8 cellular contexts compared by ENCODE assay signal in genomic region chr16:5071681-5072333, GRCh38. TPM values are rescaled to one million over a fixed set of nuclear protein-coding genes. Genes with fewer than 3 reads are reported as not detected.
A peak's percentile ranks its signal among the peaks of the same experiment; 100 is the strongest.
DNase-seq lines count a peak whose midpoint lies in the region; ATAC-seq lines count a peak whose summit lies in the region.

TSS of gene ALG1 (plus strand) at chr16:5071843. CDS start at chr16:5071850, 7 bp downstream.

- peak; percentile 83 for ATAC-seq in GM21447 (IDR thresholded peaks at IDR 0.05; ENCODE audit: unreplicated experiment)

- H3K27ac ChIP-seq in HUES6 (ENCODE audit: low read depth, low read length) (peak within 1 kb of the TSS; percentile 69; the same call in 1 of the 2 replicates), esophagus (ENCODE audit: low read depth in 2 of 2, low read length in 1 of 2) (peak within 1 kb of the TSS; percentile 65 to 85), muscle layer of colon (ENCODE audit: low read depth, low read length) (peak within 1 kb of the TSS; percentile 81)

- H3K9ac ChIP-seq in HUES6 (ENCODE audit: low read length) (peak within 1 kb of the TSS; percentile 90), muscle layer of colon (ENCODE audit: low read length) (no peak within 1 kb of the TSS)

- peak within 1 kb of the TSS; percentile 92 for H3K4me3 ChIP-seq in HUES6 (ENCODE audit: low read depth, low read length)
- H3K4me3 ChIP-seq in esophagus (ENCODE audit: low read depth in 1 of 2, low read length in 2 of 2) = peak within 1 kb of the TSS; percentile 81 to 84
- H3K4me3 ChIP-seq in muscle layer of colon (ENCODE audit: low read depth in 1 of 2, low read length in 2 of 2) = peak within 1 kb of the TSS; percentile 83 to 90

- H3K9me3 ChIP-seq in HUES6 (ENCODE audit: control insufficient read depth, insufficient read depth, low read depth, low read length) (no peaks in the 10 kb centered on the region), esophagus (ENCODE audit: control insufficient read depth in 2 of 2, insufficient read depth in 1 of 2, low read depth in 1 of 2, low read length in 1 of 2) (no peaks in the 10 kb centered on the region), muscle layer of colon (ENCODE audit: low read length) (no peaks in the 10 kb centered on the region)

- no peaks in the 10 kb centered on the region for H3K27me3 ChIP-seq in HUES6 (ENCODE audit: control insufficient read depth, insufficient read depth, low read length)
- H3K27me3 ChIP-seq in esophagus (ENCODE audit: control insufficient read depth in 1 of 2, insufficient read depth in 2 of 2, low read length in 2 of 2) = no peaks in the 10 kb centered on the region
- H3K27me3 ChIP-seq in muscle layer of colon (ENCODE audit: control insufficient read depth in 1 of 2, insufficient read depth in 2 of 2, low read length in 2 of 2) = no peaks in the 10 kb centered on the region

- WGBS in esophagus, 2 donors = 0 to 1% methylated on average over 48 to 53 of the region's 53 CpGs

- DNase-seq in DMS 273 (lab: John Stamatoyannopoulos, UW; ENCODE audit: unreplicated experiment) (peak; percentile 95), OCI-M2 (lab: John Stamatoyannopoulos, UW; ENCODE audit: unreplicated experiment) (peak; percentile 60)
- DNase-seq in activated T-cell treated with anti-CD3 and anti-CD28 coated beads, Interleukin-2, amount 50 U/mL, for 1 hour = peak; percentile 88
- DNase-seq in stimulated activated CD8-positive, alpha-beta memory T cell treated with anti-CD3 and anti-CD28 coated beads, Interleukin-7, amount 100 ng/mL, for 24 hours (ENCODE audit: low read depth) = peak; percentile 81

- H3K36me3 ChIP-seq in HUES6 (ENCODE audit: control insufficient read depth, insufficient read depth, low read length) (peaks cover 26% of the 10 kb centered on the region), esophagus (ENCODE audit: control insufficient read depth in 2 of 2, insufficient read depth in 2 of 2, low read length in 1 of 2) (peaks cover 3 to 12% of the 10 kb centered on the region in 2 donors), muscle layer of colon (ENCODE audit: insufficient read depth, low read length) (peaks cover 19% of the 10 kb centered on the region)

- H3K4me1 ChIP-seq in HUES6 (ENCODE audit: control insufficient read depth, insufficient read depth, low read length) (peaks cover 9% of the 10 kb centered on the region), esophagus (ENCODE audit: control insufficient read depth in 2 of 2, insufficient read depth in 2 of 2, low read length in 1 of 2) (peaks cover 0 to 3% of the 10 kb centered on the region in 2 donors), muscle layer of colon (ENCODE audit: insufficient read depth, low read length) (peaks cover 19% of the 10 kb centered on the region)

RNA-seq across cellular contexts. Expression of gene ALG1, which starts in this region (rescaled TPM):
- polyA plus RNA-seq in esophagus = 10 to 100 TPM in 1 of 2 donors, 1 to 10 TPM in 1; 7.6 to 12.5 TPM

Comparison
In these comparisons a context has a peak if more than half of its experiments do, and no peak if none do; other contexts are left out.
1. Peak in every context shown above with its lines: DNase-seq, ATAC-seq, H3K4me3 ChIP-seq and H3K27ac ChIP-seq.